ENCODE assay signal across 1 cellular context in the genomic region with DNA sequence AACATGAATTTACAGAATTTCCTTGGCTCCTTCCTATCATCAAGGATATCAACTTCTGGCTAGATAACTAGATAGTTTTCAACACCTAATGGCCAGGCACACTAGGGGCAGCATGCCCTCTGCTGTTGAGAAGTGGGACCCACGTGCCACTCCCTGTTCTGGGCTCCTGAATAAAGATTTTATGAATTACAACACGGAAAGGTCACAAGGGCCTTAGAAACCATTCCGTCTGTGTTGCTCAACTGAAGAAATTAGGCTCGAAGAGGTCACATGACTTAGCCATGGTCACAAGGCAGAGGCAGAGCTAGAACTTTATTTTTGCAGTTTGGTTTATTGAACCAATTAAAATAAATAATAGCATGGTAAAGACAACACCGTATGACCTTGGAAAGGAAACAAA.
A peak's percentile ranks its signal among the peaks of the same experiment; 100 is the strongest.
TF ChIP-seq lines count a peak whose summit lies in the region.

No MANE protein-coding gene starts in this region.

TF ChIP-seq in H1, 55 proteins besides CTCF, POLR2A, EP300 and RAD21:
- TF ChIP-seq, protein P1, sequence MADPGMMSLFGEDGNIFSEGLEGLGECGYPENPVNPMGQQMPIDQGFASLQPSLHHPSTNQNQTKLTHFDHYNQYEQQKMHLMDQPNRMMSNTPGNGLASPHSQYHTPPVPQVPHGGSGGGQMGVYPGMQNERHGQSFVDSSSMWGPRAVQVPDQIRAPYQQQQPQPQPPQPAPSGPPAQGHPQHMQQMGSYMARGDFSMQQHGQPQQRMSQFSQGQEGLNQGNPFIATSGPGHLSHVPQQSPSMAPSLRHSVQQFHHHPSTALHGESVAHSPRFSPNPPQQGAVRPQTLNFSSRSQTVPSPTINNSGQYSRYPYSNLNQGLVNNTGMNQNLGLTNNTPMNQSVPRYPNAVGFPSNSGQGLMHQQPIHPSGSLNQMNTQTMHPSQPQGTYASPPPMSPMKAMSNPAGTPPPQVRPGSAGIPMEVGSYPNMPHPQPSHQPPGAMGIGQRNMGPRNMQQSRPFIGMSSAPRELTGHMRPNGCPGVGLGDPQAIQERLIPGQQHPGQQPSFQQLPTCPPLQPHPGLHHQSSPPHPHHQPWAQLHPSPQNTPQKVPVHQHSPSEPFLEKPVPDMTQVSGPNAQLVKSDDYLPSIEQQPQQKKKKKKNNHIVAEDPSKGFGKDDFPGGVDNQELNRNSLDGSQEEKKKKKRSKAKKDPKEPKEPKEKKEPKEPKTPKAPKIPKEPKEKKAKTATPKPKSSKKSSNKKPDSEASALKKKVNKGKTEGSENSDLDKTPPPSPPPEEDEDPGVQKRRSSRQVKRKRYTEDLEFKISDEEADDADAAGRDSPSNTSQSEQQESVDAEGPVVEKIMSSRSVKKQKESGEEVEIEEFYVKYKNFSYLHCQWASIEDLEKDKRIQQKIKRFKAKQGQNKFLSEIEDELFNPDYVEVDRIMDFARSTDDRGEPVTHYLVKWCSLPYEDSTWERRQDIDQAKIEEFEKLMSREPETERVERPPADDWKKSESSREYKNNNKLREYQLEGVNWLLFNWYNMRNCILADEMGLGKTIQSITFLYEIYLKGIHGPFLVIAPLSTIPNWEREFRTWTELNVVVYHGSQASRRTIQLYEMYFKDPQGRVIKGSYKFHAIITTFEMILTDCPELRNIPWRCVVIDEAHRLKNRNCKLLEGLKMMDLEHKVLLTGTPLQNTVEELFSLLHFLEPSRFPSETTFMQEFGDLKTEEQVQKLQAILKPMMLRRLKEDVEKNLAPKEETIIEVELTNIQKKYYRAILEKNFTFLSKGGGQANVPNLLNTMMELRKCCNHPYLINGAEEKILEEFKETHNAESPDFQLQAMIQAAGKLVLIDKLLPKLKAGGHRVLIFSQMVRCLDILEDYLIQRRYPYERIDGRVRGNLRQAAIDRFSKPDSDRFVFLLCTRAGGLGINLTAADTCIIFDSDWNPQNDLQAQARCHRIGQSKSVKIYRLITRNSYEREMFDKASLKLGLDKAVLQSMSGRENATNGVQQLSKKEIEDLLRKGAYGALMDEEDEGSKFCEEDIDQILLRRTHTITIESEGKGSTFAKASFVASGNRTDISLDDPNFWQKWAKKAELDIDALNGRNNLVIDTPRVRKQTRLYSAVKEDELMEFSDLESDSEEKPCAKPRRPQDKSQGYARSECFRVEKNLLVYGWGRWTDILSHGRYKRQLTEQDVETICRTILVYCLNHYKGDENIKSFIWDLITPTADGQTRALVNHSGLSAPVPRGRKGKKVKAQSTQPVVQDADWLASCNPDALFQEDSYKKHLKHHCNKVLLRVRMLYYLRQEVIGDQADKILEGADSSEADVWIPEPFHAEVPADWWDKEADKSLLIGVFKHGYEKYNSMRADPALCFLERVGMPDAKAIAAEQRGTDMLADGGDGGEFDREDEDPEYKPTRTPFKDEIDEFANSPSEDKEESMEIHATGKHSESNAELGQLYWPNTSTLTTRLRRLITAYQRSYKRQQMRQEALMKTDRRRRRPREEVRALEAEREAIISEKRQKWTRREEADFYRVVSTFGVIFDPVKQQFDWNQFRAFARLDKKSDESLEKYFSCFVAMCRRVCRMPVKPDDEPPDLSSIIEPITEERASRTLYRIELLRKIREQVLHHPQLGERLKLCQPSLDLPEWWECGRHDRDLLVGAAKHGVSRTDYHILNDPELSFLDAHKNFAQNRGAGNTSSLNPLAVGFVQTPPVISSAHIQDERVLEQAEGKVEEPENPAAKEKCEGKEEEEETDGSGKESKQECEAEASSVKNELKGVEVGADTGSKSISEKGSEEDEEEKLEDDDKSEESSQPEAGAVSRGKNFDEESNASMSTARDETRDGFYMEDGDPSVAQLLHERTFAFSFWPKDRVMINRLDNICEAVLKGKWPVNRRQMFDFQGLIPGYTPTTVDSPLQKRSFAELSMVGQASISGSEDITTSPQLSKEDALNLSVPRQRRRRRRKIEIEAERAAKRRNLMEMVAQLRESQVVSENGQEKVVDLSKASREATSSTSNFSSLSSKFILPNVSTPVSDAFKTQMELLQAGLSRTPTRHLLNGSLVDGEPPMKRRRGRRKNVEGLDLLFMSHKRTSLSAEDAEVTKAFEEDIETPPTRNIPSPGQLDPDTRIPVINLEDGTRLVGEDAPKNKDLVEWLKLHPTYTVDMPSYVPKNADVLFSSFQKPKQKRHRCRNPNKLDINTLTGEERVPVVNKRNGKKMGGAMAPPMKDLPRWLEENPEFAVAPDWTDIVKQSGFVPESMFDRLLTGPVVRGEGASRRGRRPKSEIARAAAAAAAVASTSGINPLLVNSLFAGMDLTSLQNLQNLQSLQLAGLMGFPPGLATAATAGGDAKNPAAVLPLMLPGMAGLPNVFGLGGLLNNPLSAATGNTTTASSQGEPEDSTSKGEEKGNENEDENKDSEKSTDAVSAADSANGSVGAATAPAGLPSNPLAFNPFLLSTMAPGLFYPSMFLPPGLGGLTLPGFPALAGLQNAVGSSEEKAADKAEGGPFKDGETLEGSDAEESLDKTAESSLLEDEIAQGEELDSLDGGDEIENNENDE (IDR thresholded peaks at IDR 0.05; ENCODE audit: insufficient replicate concordance, low read length), result no peak
- TF ChIP-seq RNF2 (IDR thresholded peaks at IDR 0.05; ENCODE audit: borderline replicate concordance, low read depth, low read length, missing control alignments, poor library complexity, severe bottlenecking), result no peak
- TF ChIP-seq, protein P2, sequence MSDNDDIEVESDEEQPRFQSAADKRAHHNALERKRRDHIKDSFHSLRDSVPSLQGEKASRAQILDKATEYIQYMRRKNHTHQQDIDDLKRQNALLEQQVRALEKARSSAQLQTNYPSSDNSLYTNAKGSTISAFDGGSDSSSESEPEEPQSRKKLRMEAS (IDR thresholded peaks at IDR 0.05), result peak; percentile 78
- TF ChIP-seq, protein P3, sequence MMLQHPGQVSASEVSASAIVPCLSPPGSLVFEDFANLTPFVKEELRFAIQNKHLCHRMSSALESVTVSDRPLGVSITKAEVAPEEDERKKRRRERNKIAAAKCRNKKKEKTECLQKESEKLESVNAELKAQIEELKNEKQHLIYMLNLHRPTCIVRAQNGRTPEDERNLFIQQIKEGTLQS (IDR thresholded peaks at IDR 0.05; ENCODE audit: insufficient read depth, low read depth, low read length), result peak; percentile 32; the same call in 1 of the 2 replicates
